In genomic region chr21:27564684-27565280, GRCh38 we compare ENCODE assay signal across 8 cellular contexts.
DNase-seq lines count a peak whose midpoint lies in the region; ATAC-seq and TF ChIP-seq lines count a peak whose summit lies in the region.

No MANE protein-coding gene starts in this region.

- no peak overlapping the region for H3K4me3 ChIP-seq in SK-N-MC
- no peak overlapping the region for H3K4me3 ChIP-seq in foreskin fibroblast (ENCODE audit: low read depth in 1 of 2, low read length in 2 of 2)
- no peak overlapping the region for H3K4me3 ChIP-seq in psoas muscle

- H3K36me3 ChIP-seq in SK-N-MC (ENCODE audit: insufficient read depth, low read length) (no peaks in the 10 kb centered on the region), psoas muscle (ENCODE audit: insufficient read depth in 1 of 2, low read depth in 1 of 2) (no peaks in the 10 kb centered on the region)

- no peak overlapping the region for H3K9ac ChIP-seq in SK-N-MC (ENCODE audit: insufficient read length)

- H3K27ac ChIP-seq in SK-N-MC (no peak overlapping the region), psoas muscle (no peak overlapping the region)

- H3K9me3 ChIP-seq in SK-N-MC (ENCODE audit: low read depth, low read length), result no peaks in the 10 kb centered on the region
- H3K9me3 ChIP-seq in psoas muscle, result no peaks in the 10 kb centered on the region

- peaks cover 9% of the 10 kb centered on the region for H3K4me1 ChIP-seq in psoas muscle

- ATAC-seq in psoas muscle, result peak; percentile 62 to 86 (median 76)
- ATAC-seq in HG03571 (IDR thresholded peaks at IDR 0.05; ENCODE audit: unreplicated experiment), result no peak
- ATAC-seq in esophagus mucosa, result no peak
- no peak for ATAC-seq in GM18858 (IDR thresholded peaks at IDR 0.05; ENCODE audit: unreplicated experiment)

- 29 to 60% (median 33%) methylated on average over 1 of the region's 1 CpG for WGBS in psoas muscle, 3 donors

- intact Hi-C loops in psoas muscle (cut with DNase I), result loop anchor here (5.0 to 10.0 kb wide), 6 partner anchors 73 to 773 kb away; partner anchors contain the start of gene ADAMTS5 (in 1 of the 2)

- TF ChIP-seq CTCF in foreskin fibroblast (IDR thresholded peaks at IDR 0.05; ENCODE audit: low read depth, low read length), result peak; percentile 73
- TF ChIP-seq CTCF in psoas muscle (IDR thresholded peaks at IDR 0.05), result peak; percentile 70

- peak; percentile 16 for DNase-seq in CD1c-positive myeloid dendritic cell (ENCODE audit: extremely low spot score)
- peak; percentile 40 for DNase-seq in HT-29 (ENCODE audit: low spot score)
- peak; percentile 6 for DNase-seq in SK-N-MC (ENCODE audit: low read depth, low spot score)
- DNase-seq in foreskin fibroblast, result peak; percentile 56 to 82
- DNase-seq in psoas muscle, result peak in 1 of 2 donors; percentile 26

- H3K27me3 ChIP-seq in psoas muscle (ENCODE audit: insufficient read depth in 3 of 3, low read length in 2 of 3), result no peaks in the 10 kb centered on the region

Comparison
In these comparisons a context has a peak if more than half of its experiments do, and no peak if none do; other contexts are left out.
1. ATAC-seq: peak in psoas muscle (4 of 4); none in HG03571 (single experiment), esophagus mucosa (single experiment) and GM18858 (single experiment).